In the genomic region with DNA sequence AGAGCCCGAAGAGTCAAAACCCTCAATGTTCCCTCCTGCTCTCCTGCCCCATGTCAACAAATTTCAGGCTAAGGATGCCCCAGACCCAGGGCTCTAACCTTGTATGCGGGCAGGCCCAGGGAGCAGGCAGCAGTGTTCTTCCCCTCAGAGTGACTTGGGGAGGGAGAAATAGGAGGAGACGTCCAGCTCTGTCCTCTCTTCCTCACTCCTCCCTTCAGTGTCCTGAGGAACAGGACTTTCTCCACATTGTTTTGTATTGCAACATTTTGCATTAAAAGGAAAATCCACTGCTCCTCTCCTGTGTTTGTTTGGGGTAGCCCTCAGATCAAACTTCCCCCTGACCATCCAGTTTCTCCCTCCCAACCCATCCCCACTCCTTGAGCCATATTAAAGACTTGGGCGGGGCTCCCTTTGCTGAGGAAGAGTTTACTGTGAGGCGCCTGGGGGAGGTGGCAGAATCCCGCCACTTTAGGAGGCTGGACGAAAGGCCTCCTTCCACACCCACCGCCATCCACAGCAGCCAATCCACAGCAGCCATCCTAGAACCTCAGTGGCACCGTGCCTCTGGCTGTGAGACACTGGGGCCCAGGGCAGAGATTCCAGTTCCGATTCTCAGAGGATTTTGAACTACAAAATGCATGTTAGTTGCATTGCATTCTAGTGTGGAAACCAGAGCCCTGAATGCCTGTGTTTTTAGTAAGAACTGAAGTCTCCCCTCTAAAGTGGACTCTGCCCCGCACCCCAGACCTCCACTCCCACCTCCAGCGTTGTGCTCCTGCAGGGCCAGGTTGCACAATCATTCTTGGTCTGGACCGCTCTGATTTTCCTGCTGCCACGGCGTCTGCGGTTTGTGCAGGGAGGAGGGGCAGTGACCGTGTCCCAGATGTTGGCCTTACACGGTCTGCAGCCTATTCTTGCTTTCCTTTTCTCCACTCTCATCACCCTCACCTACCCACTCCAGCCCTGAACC, we compare ENCODE assay signal across 1 cellular context.
TF ChIP-seq lines count a peak whose summit lies in the region.

No MANE protein-coding gene starts in this region.

TF ChIP-seq in IMR-90, 13 proteins besides CTCF, POLR2A, EP300 and RAD21 (continued from another document):
- TF ChIP-seq CEBPB (IDR thresholded peaks at IDR 0.05; ENCODE audit: low read depth, low read length): peak; percentile 99
- TF ChIP-seq FOS (IDR thresholded peaks at IDR 0.05; ENCODE audit: low read depth, low read length): no peak
